In the genomic region with DNA sequence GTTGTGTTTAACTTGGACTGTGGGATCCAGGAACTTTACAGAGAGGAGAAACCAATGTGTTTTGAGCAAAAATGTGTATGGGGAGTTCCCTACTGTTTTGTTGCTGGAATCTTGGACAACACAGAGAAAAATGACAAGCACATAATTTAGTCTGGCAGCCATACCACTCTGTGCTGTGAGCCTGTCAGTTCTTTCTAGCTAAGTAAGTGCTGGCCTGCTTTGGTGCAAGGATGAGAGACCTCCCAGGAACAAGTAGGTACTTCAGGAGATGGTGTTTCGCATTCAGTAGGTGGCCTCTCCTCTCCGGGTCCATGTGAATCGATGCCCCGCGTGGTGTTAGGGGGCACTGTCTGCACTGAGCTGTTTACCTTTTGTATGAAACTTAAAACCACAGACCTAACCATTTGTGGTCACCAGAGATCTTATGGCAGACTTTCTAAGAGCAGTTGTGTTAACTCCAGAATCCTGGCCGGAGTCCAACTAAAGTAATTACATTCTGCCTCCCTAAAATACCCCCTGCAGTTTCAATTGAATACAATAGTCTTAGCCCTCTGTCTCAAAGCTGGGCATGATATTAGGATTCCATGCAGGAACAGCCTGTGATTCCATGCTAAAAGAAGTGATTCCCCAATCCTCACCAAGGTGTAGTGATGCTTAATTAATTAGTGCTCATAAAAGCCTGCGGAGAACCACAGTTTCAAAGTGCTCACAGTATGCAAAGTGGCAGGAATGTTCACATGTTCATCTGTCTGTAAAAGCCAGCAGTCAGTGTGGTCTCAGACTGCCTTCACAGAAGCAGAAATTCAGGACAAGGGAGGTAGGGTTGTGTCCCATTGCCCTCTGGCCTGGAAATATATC, we compare ENCODE assay signal across 8 cellular contexts.
DNase-seq lines count a peak whose midpoint lies in the region; ATAC-seq and TF ChIP-seq lines count a peak whose summit lies in the region.

No MANE protein-coding gene starts in this region.

- peak; percentile 81 for ATAC-seq in HG02571 (IDR thresholded peaks at IDR 0.05; ENCODE audit: unreplicated experiment)

- DNase-seq in NCI-H146 (lab: John Stamatoyannopoulos, UW) (peak; percentile 19), NCI-H146 treated with DMSO at 0.1 percent for 48 hours (lab: John Stamatoyannopoulos, UW; ENCODE audit: unreplicated experiment) (no peak), NCI-H1105 treated with DMSO at 0.1 percent for 48 hours (lab: John Stamatoyannopoulos, UW) (peak; percentile 77), cerebellar cortex (ENCODE audit: low spot score) (peak; percentile 85), cortex of kidney (lab: John Stamatoyannopoulos, UW) (no peak), erythroblast (lab: John Stamatoyannopoulos, UW) (no peak)
- DNase-seq in stimulated activated CD4-positive, alpha-beta T cell treated with anti-CD3 and anti-CD28 coated beads, Interleukin-4, amount 100 ng/mL, for 1 hour: no peak

- no peak for TF ChIP-seq POLR2A in erythroblast (IDR thresholded peaks at IDR 0.05; ENCODE audit: low read length)

Comparison
In these comparisons a context has a peak if more than half of its experiments do, and no peak if none do; other contexts are left out.
1. DNase-seq: peak in NCI-H146 (single experiment), NCI-H1105 treated with DMSO at 0.1 percent for 48 hours (single experiment) and cerebellar cortex (single experiment); none in NCI-H146 treated with DMSO at 0.1 percent for 48 hours (single experiment), stimulated activated CD4-positive, alpha-beta T cell treated with anti-CD3 and anti-CD28 coated beads, Interleukin-4, amount 100 ng/mL, for 1 hour (single experiment), cortex of kidney (single experiment) and erythroblast (0 of 2).